28 cellular contexts compared by ENCODE assay signal in genomic region chr11:47212938-47213337, GRCh38. TPM values are rescaled to one million over a fixed set of nuclear protein-coding genes. Genes with fewer than 3 reads are reported as not detected.
DNase-seq lines count a peak whose midpoint lies in the region; ATAC-seq and TF ChIP-seq lines count a peak whose summit lies in the region.
"Had no signal": no experiment of that assay in that cellular context is flagged by ENCODE, and none has a peak within 500 bp of the region (broad histone marks: within the 10 kb centered on the region; RNA-seq: fewer than 3 reads in every experiment).

No MANE protein-coding gene starts in this region.

- no peak overlapping the region for H3K9ac ChIP-seq in HCT116 (ENCODE audit: low read length)

- 54 to 61% methylated on average over 12 of the region's 12 CpGs for WGBS in esophagus, 2 donors

- no peak overlapping the region for H2AFZ ChIP-seq in HCT116 (ENCODE audit: low read depth, low read length, poor library complexity, severe bottlenecking)

- H3K4me1 ChIP-seq in HCT116 (ENCODE audit: control insufficient read depth in 1 of 2, insufficient read depth in 2 of 2, low read length in 2 of 2) (peaks cover 19 to 46% of the 10 kb centered on the region in 2 experiments), esophagus (ENCODE audit: control insufficient read depth in 2 of 2, insufficient read depth in 2 of 2, low read length in 1 of 2) (peaks cover 2 to 8% of the 10 kb centered on the region in 2 donors)

- no peak for TF ChIP-seq RAD21 in HCT116 (IDR thresholded peaks at IDR 0.05; ENCODE audit: low read depth)

- 0 out of 2 replicates have a peak overlapping the region, but pooled peaks have one; percentile 14 for H3K4me2 ChIP-seq in HCT116 (ENCODE audit: low read length)

- intact Hi-C loops in HCT116 (cut with micrococcal nuclease), result no loop called here

- RAD21 ChIA-PET in HCT116 (lab: Charles Lee; ENCODE audit: low non-redundant PET in 1 of 2, low total read pairs in 2 of 2, uncharacterized antibody in 2 of 2, unreplicated experiment in 2 of 2), result no interaction called here

- H3K27ac ChIP-seq in C4-2B (peak overlapping the region; percentile 94), HCT116 (ENCODE audit: low read depth, low read length) (no peak overlapping the region; the same call in 1 of the 2 replicates), esophagus (ENCODE audit: low read depth in 2 of 2, low read length in 1 of 2) (peak overlapping the region; percentile 35 to 74)
- H3K27ac ChIP-seq: suprapubic skin, WERI-Rb-1 had no signal

- CTCF ChIA-PET in HCT116 (lab: Charles Lee), result no interaction called here

- no peak for TF ChIP-seq POLR2A in HCT116 (IDR thresholded peaks at IDR 0.05; ENCODE audit: borderline replicate concordance, extremely low read depth, insufficient read depth, insufficient read length)

- POLR2A ChIA-PET in HCT116 (lab: Charles Lee), result no interaction called here

- H3K36me3 ChIP-seq in HCT116 (ENCODE audit: control insufficient read depth in 1 of 2, insufficient read depth in 2 of 2, low read length in 2 of 2) (no peaks in the 10 kb centered on the region), esophagus (ENCODE audit: control insufficient read depth in 2 of 2, insufficient read depth in 2 of 2, low read length in 1 of 2) (peaks cover 0 to 2% of the 10 kb centered on the region in 2 donors)
- H3K36me3 ChIP-seq: left ventricle myocardium inferior, right lobe of liver, WERI-Rb-1 had no signal

- H3K4me3 ChIP-seq in HCT116 (replicated peaks in 1 of 2; ENCODE audit: low read depth in 1 of 2, low read length in 2 of 2) (no peak overlapping the region), esophagus (ENCODE audit: low read depth in 1 of 2, low read length in 2 of 2) (no peak overlapping the region)
- H3K4me3 ChIP-seq: left ventricle myocardium inferior, right lobe of liver, suprapubic skin had no signal

- H3K9me2 ChIP-seq in HCT116 (ENCODE audit: insufficient read depth), result no peaks in the 10 kb centered on the region

- H3K9me3 ChIP-seq in HCT116 (ENCODE audit: control insufficient read depth in 1 of 2, insufficient read depth in 1 of 2, low read depth in 1 of 2, low read length in 2 of 2), result no peaks in the 10 kb centered on the region
- no peaks in the 10 kb centered on the region for H3K9me3 ChIP-seq in esophagus (ENCODE audit: control insufficient read depth in 2 of 2, insufficient read depth in 1 of 2, low read depth in 1 of 2, low read length in 1 of 2)
- H3K9me3 ChIP-seq: left ventricle myocardium inferior, right lobe of liver, suprapubic skin had no signal

- DNase-seq in HCT116 (ENCODE audit: low read depth, low spot score) (no peak), mucosa of gallbladder (ENCODE audit: low spot score) (peak; percentile 27), EL (no peak), epidermal melanocyte (ENCODE audit: insufficient read length, low spot score) (no peak), kidney tubule cell (ENCODE audit: low spot score) (no peak)
- DNase-seq: activated CD8-positive, alpha-beta memory T cell treated with anti-CD3 and anti-CD28 coated beads, Interleukin-2, amount 10 ng/mL, durations not matched to agents 7 days and 5 days; activated naive CD8-positive, alpha-beta T cell treated with anti-CD3 and anti-CD28 coated beads, Interleukin-2, amount 10 ng/mL, durations not matched to agents 7 days and 5 days; activated T-cell treated with anti-CD3 and anti-CD28 coated beads, Interleukin-2, amount 50 U/mL, for 72 hours; caudate nucleus; COR-L47; GF-D8; hypothalamus; left ventricle myocardium inferior; NCI-H1048; NCI-H1694 treated with DMSO at 0.1 percent for 48 hours; NCI-H2171; NCI-H524; nephron progenitor cell; Right ventricle myocardium superior; stimulated activated CD4-positive, alpha-beta T cell treated with anti-CD3 and anti-CD28 coated beads, Interleukin-4, amount 100 ng/mL, for 24 hours; WERI-Rb-1 had no signal

- H4K20me1 ChIP-seq in HCT116 (ENCODE audit: insufficient read depth), result no peaks in the 10 kb centered on the region

- BruUV-seq in HCT116 (replicated peaks; lab: Mats Ljungman, UMichigan), result no TSS peak

- ATAC-seq in HCT116, result no peak
- ATAC-seq in HG02981 (IDR thresholded peaks at IDR 0.05; ENCODE audit: unreplicated experiment), result no peak
- ATAC-seq: activated CD8-positive, alpha-beta memory T cell treated with anti-CD3 and anti-CD28 coated beads, Interleukin-2, amount 10 ng/mL, durations not matched to agents 7 days and 5 days; activated T-cell treated with anti-CD3 and anti-CD28 coated beads, Interleukin-2, amount 50 U/mL, for 72 hours; right lobe of liver; stimulated activated effector memory CD8-positive, alpha-beta T cell treated with anti-CD3 and anti-CD28 coated beads, Interleukin-12 subunit alpha, Interleukin-12 subunit beta, amount 100 ng/mL, for 72 hours had no signal

- peaks cover 26% of the 10 kb centered on the region for H3K79me2 ChIP-seq in HCT116 (ENCODE audit: insufficient read depth, low read length)

- TF ChIP-seq CTCF in C4-2B (conservative IDR thresholded peaks at IDR 0.05), result no peak
- TF ChIP-seq CTCF in HCT116 (IDR thresholded peaks at IDR 0.05 in 2 of 3, conservative IDR thresholded peaks at IDR 0.05 in 1 of 3; ENCODE audit: borderline replicate concordance in 1 of 3, insufficient read depth in 1 of 3, low read depth in 2 of 3, low read length in 2 of 3), result no peak

- H3K27me3 ChIP-seq in HCT116 (ENCODE audit: insufficient read depth, low read length) (no peaks in the 10 kb centered on the region), esophagus (ENCODE audit: control insufficient read depth in 1 of 2, insufficient read depth in 2 of 2, low read length in 2 of 2) (no peaks in the 10 kb centered on the region)
- H3K27me3 ChIP-seq: right lobe of liver, suprapubic skin had no signal

TF ChIP-seq in HCT116, 20 proteins besides CTCF, POLR2A, EP300 and RAD21:
- TF ChIP-seq MAX (IDR thresholded peaks at IDR 0.05) (no peak), ATF3 (IDR thresholded peaks at IDR 0.05) (no peak), SP1 (IDR thresholded peaks at IDR 0.05; ENCODE audit: low read depth) (no peak), POLR2AphosphoS5 (IDR thresholded peaks at IDR 0.05; ENCODE audit: low read depth, low read length) (no peak), SIN3A (IDR thresholded peaks at IDR 0.05; ENCODE audit: low read depth) (no peak), ELF1 (IDR thresholded peaks at IDR 0.05; ENCODE audit: borderline replicate concordance, low read depth) (no peak), CBX3 (IDR thresholded peaks at IDR 0.05; ENCODE audit: low read depth) (no peak)

RNA-seq across cellular contexts. Expression of gene DDB2, which starts 1.8 kb away (rescaled TPM):
- total RNA-seq in HCT116 (2021; ENCODE audit: unreplicated experiment) (64.0 TPM), mucosa of gallbladder (22.7 TPM)
- 83.8 and 91.5 TPM in 2 replicates for polyA plus RNA-seq in HCT116 (2012)
- polyA plus RNA-seq in esophagus, result 10 to 100 TPM; 41.9 to 54.3 TPM

RNA-seq across cellular contexts. Expression of gene PACSIN3, which starts 26.7 kb away (rescaled TPM):
- 63.1 TPM for total RNA-seq in HCT116 (2021; ENCODE audit: unreplicated experiment)
- polyA plus RNA-seq in HCT116 (2012), result 42.3 and 43.9 TPM in 2 replicates
- 10 to 100 TPM; 54.7 to 55.6 TPM for polyA plus RNA-seq in esophagus
- total RNA-seq in mucosa of gallbladder, result 34.4 TPM
- polyA plus RNA-seq: IgD-negative memory B cell had no signal

RNA-seq across cellular contexts. Expression of gene ACP2, which starts 35.7 kb away (rescaled TPM):
- 21.5 TPM for total RNA-seq in HCT116 (2021; ENCODE audit: unreplicated experiment)
- 18.0 and 19.6 TPM in 2 replicates for polyA plus RNA-seq in HCT116 (2012)
- polyA plus RNA-seq in esophagus, result 10 to 100 TPM; 10.7 to 14.4 TPM
- total RNA-seq in mucosa of gallbladder, result 48.5 TPM

RNA-seq across cellular contexts. Expression of gene ARFGAP2, which starts 36.3 kb away (rescaled TPM):
- total RNA-seq in HCT116 (2021; ENCODE audit: unreplicated experiment) (73.5 TPM), mucosa of gallbladder (91.8 TPM)
- polyA plus RNA-seq in HCT116 (2012), result 49.0 and 50.0 TPM in 2 replicates
- polyA plus RNA-seq in esophagus, result 10 to 100 TPM; 47.7 to 49.6 TPM

RNA-seq across cellular contexts. Expression of gene NR1H3, which starts 44.9 kb away (rescaled TPM):
- total RNA-seq in HCT116 (2021; ENCODE audit: unreplicated experiment), result 23.5 TPM
- polyA plus RNA-seq in HCT116 (2012), result 27.0 and 27.2 TPM in 2 replicates
- 10 to 100 TPM; 10.9 to 12.0 TPM for polyA plus RNA-seq in esophagus
- 33.5 TPM for total RNA-seq in mucosa of gallbladder
